Comparison of ENCODE assay signal across 1 cellular context in genomic region chr7:25259487-25260243, GRCh38.
A peak's percentile ranks its signal among the peaks of the same experiment; 100 is the strongest.
TF ChIP-seq lines count a peak whose summit lies in the region.

No MANE protein-coding gene starts in this region.

TF ChIP-seq in HepG2, 621 proteins besides CTCF, POLR2A, EP300 and RAD21 (continued from another document):
- TF ChIP-seq NCOA5 (CRISPR knock-in tag; IDR thresholded peaks at IDR 0.05) (no peak), ZNF512 (CRISPR knock-in tag; IDR thresholded peaks at IDR 0.05) (peak; percentile 90), STAG1 (CRISPR knock-in tag; IDR thresholded peaks at IDR 0.05) (peak; percentile 86), SMC3 (IDR thresholded peaks at IDR 0.05; ENCODE audit: low read length) (peak; percentile 79)
TF ChIP-seq in HepG2: peak in this region for 4.
